Comparison of ENCODE assay signal across 1 cellular context in genomic region chr6:118551063-118551672, GRCh38.
TF ChIP-seq lines count a peak whose summit lies in the region.

No MANE protein-coding gene starts in this region.

TF ChIP-seq in K562, 482 proteins besides CTCF, POLR2A, EP300 and RAD21 (continued from another document):
- TF ChIP-seq PATZ1 (CRISPR knock-in tag; IDR thresholded peaks at IDR 0.05; ENCODE audit: borderline replicate concordance) (no peak), CBX2 (IDR thresholded peaks at IDR 0.05; ENCODE audit: insufficient read depth, low read length, poor library complexity, severe bottlenecking) (no peak), LARP7 (IDR thresholded peaks at IDR 0.05) (no peak), TCFL5 (CRISPR knock-in tag; conservative IDR thresholded peaks at IDR 0.05) (no peak), PCBP1 (IDR thresholded peaks at IDR 0.05; ENCODE audit: low read depth, low read length, poor library complexity, severe bottlenecking) (no peak), ZNF384 (IDR thresholded peaks at IDR 0.05; ENCODE audit: low read depth, low read length) (peak; percentile 64; the same call in 1 of the 2 replicates), THRAP3 (IDR thresholded peaks at IDR 0.05; ENCODE audit: borderline replicate concordance) (0 out of 2 replicates have a peak, but pooled peaks have one; percentile 31), IFI16 (CRISPR knock-in tag; IDR thresholded peaks at IDR 0.05) (no peak), ZBTB7A (IDR thresholded peaks at IDR 0.05; ENCODE audit: borderline replicate concordance, control insufficient read depth, low read depth, low read length) (no peak), ZNF212 (CRISPR knock-in tag; IDR thresholded peaks at IDR 0.05) (no peak), KDM2B (CRISPR knock-in tag; IDR thresholded peaks at IDR 0.05) (no peak), KLF16 (IDR thresholded peaks at IDR 0.05) (0 out of 2 replicates have a peak, but pooled peaks have one; percentile 6), CEBPB (tag; IDR thresholded peaks at IDR 0.05) (0 out of 2 replicates have a peak, but pooled peaks have one; percentile 19), PRPF4 (IDR thresholded peaks at IDR 0.05; ENCODE audit: insufficient read depth, low read depth, low read length, poor library complexity, severe bottlenecking) (no peak), NR1H2 (CRISPR knock-in tag; IDR thresholded peaks at IDR 0.05) (no peak), FOXA3 (CRISPR knock-in tag; conservative IDR thresholded peaks at IDR 0.05 in 1 of 2, IDR thresholded peaks at IDR 0.05 in 1 of 2) (no peak), ZNF668 (CRISPR knock-in tag; IDR thresholded peaks at IDR 0.05) (no peak), ZNF274 (IDR thresholded peaks at IDR 0.05; ENCODE audit: borderline replicate concordance, low read depth, low read length) (no peak), TGIF2 (CRISPR knock-in tag; IDR thresholded peaks at IDR 0.05) (no peak), ZNF354B (CRISPR knock-in tag; IDR thresholded peaks at IDR 0.05) (no peak), ESRRB (CRISPR knock-in tag; IDR thresholded peaks at IDR 0.05; ENCODE audit: borderline replicate concordance) (no peak), HNRNPL (IDR thresholded peaks at IDR 0.05; ENCODE audit: low read depth, low read length) (no peak), EGR1 (conservative IDR thresholded peaks at IDR 0.05) (0 out of 2 replicates have a peak, but pooled peaks have one; percentile 36), SMC3 (conservative IDR thresholded peaks at IDR 0.05; ENCODE audit: insufficient read depth, low read depth, low read length) (peak; percentile 56), RB1 (IDR thresholded peaks at IDR 0.05; ENCODE audit: low read depth) (no peak), TSHZ1 (CRISPR knock-in tag; IDR thresholded peaks at IDR 0.05) (no peak), ZNF217 (CRISPR knock-in tag; IDR thresholded peaks at IDR 0.05) (no peak), ZNF717 (CRISPR knock-in tag; IDR thresholded peaks at IDR 0.05) (no peak), MEIS2 (IDR thresholded peaks at IDR 0.05; ENCODE audit: partially characterized antibody) (no peak), CBX5 (IDR thresholded peaks at IDR 0.05; ENCODE audit: borderline replicate concordance, low read depth) (no peak), CC2D1A (IDR thresholded peaks at IDR 0.05) (peak; percentile 48; the same call in 1 of the 2 replicates), ZNF146 (CRISPR knock-in tag; IDR thresholded peaks at IDR 0.05; ENCODE audit: unreplicated experiment) (no peak)
- TF ChIP-seq, protein P1, sequence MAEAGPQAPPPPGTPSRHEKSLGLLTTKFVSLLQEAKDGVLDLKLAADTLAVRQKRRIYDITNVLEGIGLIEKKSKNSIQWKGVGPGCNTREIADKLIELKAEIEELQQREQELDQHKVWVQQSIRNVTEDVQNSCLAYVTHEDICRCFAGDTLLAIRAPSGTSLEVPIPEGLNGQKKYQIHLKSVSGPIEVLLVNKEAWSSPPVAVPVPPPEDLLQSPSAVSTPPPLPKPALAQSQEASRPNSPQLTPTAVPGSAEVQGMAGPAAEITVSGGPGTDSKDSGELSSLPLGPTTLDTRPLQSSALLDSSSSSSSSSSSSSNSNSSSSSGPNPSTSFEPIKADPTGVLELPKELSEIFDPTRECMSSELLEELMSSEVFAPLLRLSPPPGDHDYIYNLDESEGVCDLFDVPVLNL (CRISPR knock-in tag; IDR thresholded peaks at IDR 0.05; ENCODE audit: low read depth): no peak
- TF ChIP-seq, protein P2, sequence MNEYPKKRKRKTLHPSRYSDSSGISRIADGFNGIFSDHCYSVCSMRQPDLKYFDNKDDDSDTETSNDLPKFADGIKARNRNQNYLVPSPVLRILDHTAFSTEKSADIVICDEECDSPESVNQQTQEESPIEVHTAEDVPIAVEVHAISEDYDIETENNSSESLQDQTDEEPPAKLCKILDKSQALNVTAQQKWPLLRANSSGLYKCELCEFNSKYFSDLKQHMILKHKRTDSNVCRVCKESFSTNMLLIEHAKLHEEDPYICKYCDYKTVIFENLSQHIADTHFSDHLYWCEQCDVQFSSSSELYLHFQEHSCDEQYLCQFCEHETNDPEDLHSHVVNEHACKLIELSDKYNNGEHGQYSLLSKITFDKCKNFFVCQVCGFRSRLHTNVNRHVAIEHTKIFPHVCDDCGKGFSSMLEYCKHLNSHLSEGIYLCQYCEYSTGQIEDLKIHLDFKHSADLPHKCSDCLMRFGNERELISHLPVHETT (CRISPR knock-in tag; conservative IDR thresholded peaks at IDR 0.05 in 1 of 2, IDR thresholded peaks at IDR 0.05 in 1 of 2): no peak
- TF ChIP-seq, protein P3, sequence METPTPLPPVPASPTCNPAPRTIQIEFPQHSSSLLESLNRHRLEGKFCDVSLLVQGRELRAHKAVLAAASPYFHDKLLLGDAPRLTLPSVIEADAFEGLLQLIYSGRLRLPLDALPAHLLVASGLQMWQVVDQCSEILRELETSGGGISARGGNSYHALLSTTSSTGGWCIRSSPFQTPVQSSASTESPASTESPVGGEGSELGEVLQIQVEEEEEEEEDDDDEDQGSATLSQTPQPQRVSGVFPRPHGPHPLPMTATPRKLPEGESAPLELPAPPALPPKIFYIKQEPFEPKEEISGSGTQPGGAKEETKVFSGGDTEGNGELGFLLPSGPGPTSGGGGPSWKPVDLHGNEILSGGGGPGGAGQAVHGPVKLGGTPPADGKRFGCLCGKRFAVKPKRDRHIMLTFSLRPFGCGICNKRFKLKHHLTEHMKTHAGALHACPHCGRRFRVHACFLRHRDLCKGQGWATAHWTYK (CRISPR knock-in tag; IDR thresholded peaks at IDR 0.05): no peak
- TF ChIP-seq, protein P4, sequence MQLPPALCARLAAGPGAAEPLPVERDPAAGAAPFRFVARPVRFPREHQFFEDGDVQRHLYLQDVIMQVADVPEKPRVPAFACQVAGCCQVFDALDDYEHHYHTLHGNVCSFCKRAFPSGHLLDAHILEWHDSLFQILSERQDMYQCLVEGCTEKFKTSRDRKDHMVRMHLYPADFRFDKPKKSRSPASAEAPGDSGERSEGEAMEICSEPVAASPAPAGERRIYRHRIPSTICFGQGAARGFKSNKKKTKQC (CRISPR knock-in tag; IDR thresholded peaks at IDR 0.05): no peak
- TF ChIP-seq, protein P5, sequence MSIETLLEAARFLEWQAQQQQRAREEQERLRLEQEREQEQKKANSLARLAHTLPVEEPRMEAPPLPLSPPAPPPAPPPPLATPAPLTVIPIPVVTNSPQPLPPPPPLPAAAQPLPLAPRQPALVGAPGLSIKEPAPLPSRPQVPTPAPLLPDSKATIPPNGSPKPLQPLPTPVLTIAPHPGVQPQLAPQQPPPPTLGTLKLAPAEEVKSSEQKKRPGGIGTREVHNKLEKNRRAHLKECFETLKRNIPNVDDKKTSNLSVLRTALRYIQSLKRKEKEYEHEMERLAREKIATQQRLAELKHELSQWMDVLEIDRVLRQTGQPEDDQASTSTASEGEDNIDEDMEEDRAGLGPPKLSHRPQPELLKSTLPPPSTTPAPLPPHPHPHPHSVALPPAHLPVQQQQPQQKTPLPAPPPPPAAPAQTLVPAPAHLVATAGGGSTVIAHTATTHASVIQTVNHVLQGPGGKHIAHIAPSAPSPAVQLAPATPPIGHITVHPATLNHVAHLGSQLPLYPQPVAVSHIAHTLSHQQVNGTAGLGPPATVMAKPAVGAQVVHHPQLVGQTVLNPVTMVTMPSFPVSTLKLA (conservative IDR thresholded peaks at IDR 0.05): 0 out of 4 replicates have a peak, but pooled peaks have one; percentile 13 to 22
- TF ChIP-seq, protein P6, sequence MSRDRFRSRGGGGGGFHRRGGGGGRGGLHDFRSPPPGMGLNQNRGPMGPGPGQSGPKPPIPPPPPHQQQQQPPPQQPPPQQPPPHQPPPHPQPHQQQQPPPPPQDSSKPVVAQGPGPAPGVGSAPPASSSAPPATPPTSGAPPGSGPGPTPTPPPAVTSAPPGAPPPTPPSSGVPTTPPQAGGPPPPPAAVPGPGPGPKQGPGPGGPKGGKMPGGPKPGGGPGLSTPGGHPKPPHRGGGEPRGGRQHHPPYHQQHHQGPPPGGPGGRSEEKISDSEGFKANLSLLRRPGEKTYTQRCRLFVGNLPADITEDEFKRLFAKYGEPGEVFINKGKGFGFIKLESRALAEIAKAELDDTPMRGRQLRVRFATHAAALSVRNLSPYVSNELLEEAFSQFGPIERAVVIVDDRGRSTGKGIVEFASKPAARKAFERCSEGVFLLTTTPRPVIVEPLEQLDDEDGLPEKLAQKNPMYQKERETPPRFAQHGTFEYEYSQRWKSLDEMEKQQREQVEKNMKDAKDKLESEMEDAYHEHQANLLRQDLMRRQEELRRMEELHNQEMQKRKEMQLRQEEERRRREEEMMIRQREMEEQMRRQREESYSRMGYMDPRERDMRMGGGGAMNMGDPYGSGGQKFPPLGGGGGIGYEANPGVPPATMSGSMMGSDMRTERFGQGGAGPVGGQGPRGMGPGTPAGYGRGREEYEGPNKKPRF (IDR thresholded peaks at IDR 0.05; ENCODE audit: low read depth, low read length): no peak
- TF ChIP-seq, protein P7, sequence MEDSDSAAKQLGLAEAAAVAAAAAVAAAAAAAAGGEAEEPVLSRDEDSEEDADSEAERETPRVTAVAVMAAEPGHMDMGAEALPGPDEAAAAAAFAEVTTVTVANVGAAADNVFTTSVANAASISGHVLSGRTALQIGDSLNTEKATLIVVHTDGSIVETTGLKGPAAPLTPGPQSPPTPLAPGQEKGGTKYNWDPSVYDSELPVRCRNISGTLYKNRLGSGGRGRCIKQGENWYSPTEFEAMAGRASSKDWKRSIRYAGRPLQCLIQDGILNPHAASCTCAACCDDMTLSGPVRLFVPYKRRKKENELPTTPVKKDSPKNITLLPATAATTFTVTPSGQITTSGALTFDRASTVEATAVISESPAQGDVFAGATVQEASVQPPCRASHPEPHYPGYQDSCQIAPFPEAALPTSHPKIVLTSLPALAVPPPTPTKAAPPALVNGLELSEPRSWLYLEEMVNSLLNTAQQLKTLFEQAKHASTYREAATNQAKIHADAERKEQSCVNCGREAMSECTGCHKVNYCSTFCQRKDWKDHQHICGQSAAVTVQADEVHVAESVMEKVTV (CRISPR knock-in tag; IDR thresholded peaks at IDR 0.05): peak; percentile 61; the same call in 1 of the 2 replicates
